ENCODE assay signal across 8 cellular contexts in the genomic region with DNA sequence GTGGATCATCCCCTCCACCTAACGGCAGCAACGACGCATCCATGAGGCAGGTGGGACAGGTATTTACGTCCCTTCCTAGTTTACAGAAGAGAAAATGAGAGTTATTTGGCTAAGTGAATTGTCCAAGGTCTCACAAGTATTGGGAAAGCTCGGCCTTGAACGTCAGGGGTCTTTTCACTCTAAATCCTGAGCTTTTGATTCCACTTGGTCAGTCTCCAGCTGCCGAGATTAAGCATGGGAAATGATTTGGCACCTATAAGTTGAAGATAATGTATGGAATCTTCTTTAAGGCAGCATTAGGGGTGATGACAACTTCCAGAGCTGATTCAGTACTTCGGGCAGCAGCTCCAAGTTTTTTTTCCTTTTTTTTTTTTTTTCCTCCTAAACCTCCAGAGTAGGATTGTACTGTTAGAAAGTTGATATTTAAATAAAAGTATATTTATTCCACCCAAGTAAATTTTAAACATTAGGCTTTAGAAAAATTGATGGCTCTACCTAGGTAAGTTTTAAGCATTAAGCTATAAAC. TPM values are rescaled to one million over a fixed set of nuclear protein-coding genes. Genes with fewer than 3 reads are reported as not detected.
DNase-seq lines count a peak whose midpoint lies in the region; ATAC-seq and TF ChIP-seq lines count a peak whose summit lies in the region.

No MANE protein-coding gene starts in this region.

- H3K79me2 ChIP-seq in KMS-11 (ENCODE audit: insufficient read depth, low read depth) (no peaks in the 10 kb centered on the region), neural cell (replicated peaks; ENCODE audit: insufficient read depth, low read length) (peaks cover 6% of the 10 kb centered on the region)

- no peaks in the 10 kb centered on the region for H3K27me3 ChIP-seq in CD4-positive, CD25-positive, alpha-beta regulatory T cell (ENCODE audit: control insufficient read depth, insufficient read depth, low read length)
- no peaks in the 10 kb centered on the region for H3K27me3 ChIP-seq in KMS-11 (ENCODE audit: insufficient read depth, low read depth)
- no peaks in the 10 kb centered on the region for H3K27me3 ChIP-seq in dorsolateral prefrontal cortex
- no peaks in the 10 kb centered on the region for H3K27me3 ChIP-seq in neural cell (ENCODE audit: insufficient read depth, low read depth, low read length)

- no peak for DNase-seq in CD4-positive, CD25-positive, alpha-beta regulatory T cell
- DNase-seq in dorsolateral prefrontal cortex (no peak), GDM1 (lab: John Stamatoyannopoulos, UW) (no peak), NCI-H1930 (lab: John Stamatoyannopoulos, UW) (no peak)

- H3K4me3 ChIP-seq in CD4-positive, CD25-positive, alpha-beta regulatory T cell (ENCODE audit: low read depth, low read length), result peak overlapping the region; percentile 79
- H3K4me3 ChIP-seq in KMS-11 (IDR thresholded peaks at IDR 0.05; ENCODE audit: insufficient read depth, low read depth, low read length) (no peak overlapping the region), dorsolateral prefrontal cortex (peak overlapping the region; percentile 72 to 100 (median 97)), neural cell (ENCODE audit: low read length) (peak overlapping the region; percentile 99)

- no peak for ATAC-seq in CD4-positive, CD25-positive, alpha-beta regulatory T cell (ENCODE audit: low read depth in 2 of 2)
- ATAC-seq in GM21515 (IDR thresholded peaks at IDR 0.05; ENCODE audit: unreplicated experiment) (no peak), HG03571 (IDR thresholded peaks at IDR 0.05; ENCODE audit: unreplicated experiment) (no peak)

- H3K4me1 ChIP-seq in CD4-positive, CD25-positive, alpha-beta regulatory T cell (ENCODE audit: control insufficient read depth, insufficient read depth, low read length, poor library complexity, severe bottlenecking), result peaks cover 8% of the 10 kb centered on the region
- H3K4me1 ChIP-seq in KMS-11 (ENCODE audit: low read depth, poor library complexity, severe bottlenecking), result peaks cover 4% of the 10 kb centered on the region

- peaks cover 31% of the 10 kb centered on the region for H3K27me3 Mint-ChIP-seq in CD4-positive, CD25-positive, alpha-beta regulatory T cell

- no peak for TF ChIP-seq EP300 in neural cell (conservative IDR thresholded peaks at IDR 0.05; ENCODE audit: poor library complexity, severe bottlenecking)

- intact Hi-C loops in dorsolateral prefrontal cortex (cut with DNase I), result loop anchor here in 1 of 2 donors (5.0 kb wide), 1 partner anchor 43 kb away; a partner anchor contains a TSS

- H3K27ac Mint-ChIP-seq in CD4-positive, CD25-positive, alpha-beta regulatory T cell, result peak overlapping the region in 2 of 3 donors; percentile 39 to 75

- H3K9me3 Mint-ChIP-seq in CD4-positive, CD25-positive, alpha-beta regulatory T cell, result peaks cover 0 to 2% (median 0%) of the 10 kb centered on the region in 7 donors

- TF ChIP-seq CTCF in KMS-11 (conservative IDR thresholded peaks at IDR 0.05; ENCODE audit: low read depth, low read length) (no peak), dorsolateral prefrontal cortex (IDR thresholded peaks at IDR 0.05 in 54 of 56, conservative IDR thresholded peaks at IDR 0.05 in 2 of 56; ENCODE audit: low read depth in 1 of 56, partially characterized antibody in 56 of 56) (no peak), neural cell (IDR thresholded peaks at IDR 0.05; ENCODE audit: poor library complexity, severe bottlenecking) (no peak)

- H4K20me1 ChIP-seq in KMS-11 (ENCODE audit: insufficient read depth), result no peaks in the 10 kb centered on the region
- H4K20me1 ChIP-seq in neural cell (ENCODE audit: insufficient read depth), result no peaks in the 10 kb centered on the region

- H3K4me3 Mint-ChIP-seq in CD4-positive, CD25-positive, alpha-beta regulatory T cell, result peak overlapping the region; percentile 86 to 97 (median 90)

- peak overlapping the region; percentile 62; the same call in 1 of the 2 replicates for H3K9ac ChIP-seq in KMS-11
- peak overlapping the region; percentile 77 for H3K9ac ChIP-seq in neural cell (ENCODE audit: low read length)

- H3K36me3 ChIP-seq in CD4-positive, CD25-positive, alpha-beta regulatory T cell (ENCODE audit: control insufficient read depth, insufficient read depth, low read length), result no peaks in the 10 kb centered on the region
- H3K36me3 ChIP-seq in KMS-11 (ENCODE audit: insufficient read depth) (no peaks in the 10 kb centered on the region), neural cell (ENCODE audit: insufficient read depth, low read length) (no peaks in the 10 kb centered on the region)

- H3K9me2 ChIP-seq in neural cell (ENCODE audit: insufficient read depth, low read length), result no peaks in the 10 kb centered on the region

- no peak for TF ChIP-seq RAD21 in neural cell (conservative IDR thresholded peaks at IDR 0.05)

- peak overlapping the region; percentile 100 for H2AFZ ChIP-seq in KMS-11 (ENCODE audit: low read depth)
- H2AFZ ChIP-seq in neural cell (ENCODE audit: low read depth, low read length), result peak overlapping the region; percentile 59

- H3K36me3 Mint-ChIP-seq in CD4-positive, CD25-positive, alpha-beta regulatory T cell, result no peaks in the 10 kb centered on the region

- H3K4me2 ChIP-seq in KMS-11, result peak overlapping the region; percentile 71
- peak overlapping the region; percentile 71 for H3K4me2 ChIP-seq in neural cell (ENCODE audit: low read length)

- H3F3A ChIP-seq in neural cell (ENCODE audit: insufficient read depth, low read length, poor library complexity, severe bottlenecking), result no peaks in the 10 kb centered on the region

- no peaks in the 10 kb centered on the region for H3K9me3 ChIP-seq in CD4-positive, CD25-positive, alpha-beta regulatory T cell (ENCODE audit: control insufficient read depth in 2 of 2, low read length in 2 of 2)
- no peaks in the 10 kb centered on the region for H3K9me3 ChIP-seq in neural cell (ENCODE audit: low read length)

- H3K27ac ChIP-seq in CD4-positive, CD25-positive, alpha-beta regulatory T cell (ENCODE audit: insufficient read depth, low read length, poor library complexity, severe bottlenecking), result no peak overlapping the region
- H3K27ac ChIP-seq in KMS-11 (no peak overlapping the region), dorsolateral prefrontal cortex (peak overlapping the region in 28 of 59 donors; percentile 41 to 95 (median 78)), neural cell (ENCODE audit: low read length) (no peak overlapping the region)

- peaks cover 6 to 22% (median 15%) of the 10 kb centered on the region in 4 donors for H3K4me1 Mint-ChIP-seq in CD4-positive, CD25-positive, alpha-beta regulatory T cell

TF ChIP-seq in neural cell, 6 proteins besides CTCF, POLR2A, EP300 and RAD21:
- TF ChIP-seq EZH2 (IDR thresholded peaks at IDR 0.05; ENCODE audit: borderline replicate concordance, insufficient read depth, low read length, poor library complexity, severe bottlenecking) (no peak), MXI1 (conservative IDR thresholded peaks at IDR 0.05; ENCODE audit: poor library complexity, severe bottlenecking) (no peak), SMC3 (conservative IDR thresholded peaks at IDR 0.05; ENCODE audit: poor library complexity) (no peak), POLR2AphosphoS5 (IDR thresholded peaks at IDR 0.05) (no peak), TAF1 (IDR thresholded peaks at IDR 0.05; ENCODE audit: low read depth) (no peak)
- TF ChIP-seq, protein P1, sequence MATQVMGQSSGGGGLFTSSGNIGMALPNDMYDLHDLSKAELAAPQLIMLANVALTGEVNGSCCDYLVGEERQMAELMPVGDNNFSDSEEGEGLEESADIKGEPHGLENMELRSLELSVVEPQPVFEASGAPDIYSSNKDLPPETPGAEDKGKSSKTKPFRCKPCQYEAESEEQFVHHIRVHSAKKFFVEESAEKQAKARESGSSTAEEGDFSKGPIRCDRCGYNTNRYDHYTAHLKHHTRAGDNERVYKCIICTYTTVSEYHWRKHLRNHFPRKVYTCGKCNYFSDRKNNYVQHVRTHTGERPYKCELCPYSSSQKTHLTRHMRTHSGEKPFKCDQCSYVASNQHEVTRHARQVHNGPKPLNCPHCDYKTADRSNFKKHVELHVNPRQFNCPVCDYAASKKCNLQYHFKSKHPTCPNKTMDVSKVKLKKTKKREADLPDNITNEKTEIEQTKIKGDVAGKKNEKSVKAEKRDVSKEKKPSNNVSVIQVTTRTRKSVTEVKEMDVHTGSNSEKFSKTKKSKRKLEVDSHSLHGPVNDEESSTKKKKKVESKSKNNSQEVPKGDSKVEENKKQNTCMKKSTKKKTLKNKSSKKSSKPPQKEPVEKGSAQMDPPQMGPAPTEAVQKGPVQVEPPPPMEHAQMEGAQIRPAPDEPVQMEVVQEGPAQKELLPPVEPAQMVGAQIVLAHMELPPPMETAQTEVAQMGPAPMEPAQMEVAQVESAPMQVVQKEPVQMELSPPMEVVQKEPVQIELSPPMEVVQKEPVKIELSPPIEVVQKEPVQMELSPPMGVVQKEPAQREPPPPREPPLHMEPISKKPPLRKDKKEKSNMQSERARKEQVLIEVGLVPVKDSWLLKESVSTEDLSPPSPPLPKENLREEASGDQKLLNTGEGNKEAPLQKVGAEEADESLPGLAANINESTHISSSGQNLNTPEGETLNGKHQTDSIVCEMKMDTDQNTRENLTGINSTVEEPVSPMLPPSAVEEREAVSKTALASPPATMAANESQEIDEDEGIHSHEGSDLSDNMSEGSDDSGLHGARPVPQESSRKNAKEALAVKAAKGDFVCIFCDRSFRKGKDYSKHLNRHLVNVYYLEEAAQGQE (IDR thresholded peaks at IDR 0.05; ENCODE audit: borderline replicate concordance), result no peak

RNA-seq across cellular contexts. Expression of a gene that starts 0.7 kb away (rescaled TPM):
- 4.5 TPM for total RNA-seq in CD4-positive, CD25-positive, alpha-beta regulatory T cell
- polyA plus RNA-seq in CD4-positive, CD25-positive, alpha-beta regulatory T cell, result 1 to 10 TPM; 1.3 to 3.0 (median 2.1) TPM
- total RNA-seq in dorsolateral prefrontal cortex, result 100 to 1,000 TPM in 11 of 120 experiments, 10 to 100 TPM in 109; 32.8 to 110 (median 78.5) TPM
- polyA plus RNA-seq in neural cell, result 20.5 and 21.1 TPM in 2 replicates
- polyA minus RNA-seq in neural cell, result 47.2 and 50.5 TPM in 2 replicates

RNA-seq across cellular contexts. Expression of a gene that starts 44.9 kb away (rescaled TPM):
- total RNA-seq in CD4-positive, CD25-positive, alpha-beta regulatory T cell, result 12.1 TPM
- polyA plus RNA-seq in CD4-positive, CD25-positive, alpha-beta regulatory T cell, result 10 to 100 TPM; 18.4 to 26.3 (median 21.8) TPM
- total RNA-seq in dorsolateral prefrontal cortex, result 10 to 100 TPM; 24.8 to 61.5 (median 37.8) TPM
- 1.2 and 2.0 TPM in 2 replicates for polyA plus RNA-seq in neural cell
- 0.97 and 2.0 TPM in 2 replicates for polyA minus RNA-seq in neural cell

RNA-seq across cellular contexts. Expression of a gene that starts 58.5 kb away (rescaled TPM):
- total RNA-seq in CD4-positive, CD25-positive, alpha-beta regulatory T cell, result not detected
- polyA plus RNA-seq in CD4-positive, CD25-positive, alpha-beta regulatory T cell, result under 1 TPM in 1 of 4 donors, not detected in 3; 0.45 TPM
- total RNA-seq in dorsolateral prefrontal cortex, result under 1 TPM in 14 of 120 experiments, not detected in 106; 0.27 to 0.82 (median 0.45) TPM
- 0.17 and 3.2 TPM in 2 replicates for polyA plus RNA-seq in neural cell
- not detected in 2 replicates for polyA minus RNA-seq in neural cell
